In genomic region chr14:22002860-22003284, GRCh38 we compare ENCODE assay signal across 8 cellular contexts.
A peak's percentile ranks its signal among the peaks of the same experiment; 100 is the strongest.
DNase-seq lines count a peak whose midpoint lies in the region; ATAC-seq, FAIRE-seq and TF ChIP-seq lines count a peak whose summit lies in the region.

No MANE protein-coding gene starts in this region.

- no peaks in the 10 kb centered on the region for H3K27me3 Mint-ChIP-seq in activated CD4-positive, alpha-beta memory T cell treated with anti-CD3 and anti-CD28 coated beads, Interleukin-2, amount 10 ng/mL, durations not matched to agents 7 days and 5 days

- POLR2A ChIA-PET in HepG2 (lab: Yijun Ruan, JAX), result no interaction called here
- POLR2A ChIA-PET in activated CD4-positive, alpha-beta memory T cell treated with anti-CD3 and anti-CD28 coated beads, Interleukin-2, amount 10 ng/mL, durations not matched to agents 7 days and 5 days (lab: Charles Lee), result interaction anchor here (0.7 to 2.3 kb wide), 8 partner anchors 9 to 553 kb away, joined by 3 to 8 read pairs (median 4); no protein-coding TSS in a partner anchor

- no peaks in the 10 kb centered on the region for H3K79me2 ChIP-seq in HepG2 (ENCODE audit: insufficient read depth, low read length)

- no peak overlapping the region for H3K27ac ChIP-seq in HepG2 (ENCODE audit: extremely low read length, insufficient read depth, low read length)
- H3K27ac ChIP-seq in right lobe of liver, result no peak overlapping the region

- no peak for TF ChIP-seq EP300 in HepG2 (IDR thresholded peaks at IDR 0.05; ENCODE audit: low read depth in 2 of 2, low read length in 2 of 2)
- no peak for TF ChIP-seq EP300 in HepG2 (CRISPR knock-in tag; IDR thresholded peaks at IDR 0.05; ENCODE audit: borderline replicate concordance)

- TF ChIP-seq RAD21 in HepG2 (CRISPR knock-in tag; IDR thresholded peaks at IDR 0.05), result no peak

- H2AFZ ChIP-seq in HepG2 (ENCODE audit: low read length), result no peak overlapping the region

- peak; percentile 39; the same call in 1 of the 2 replicates for TF ChIP-seq CTCF in HepG2 (CRISPR knock-in tag; IDR thresholded peaks at IDR 0.05)
- TF ChIP-seq CTCF in right lobe of liver (IDR thresholded peaks at IDR 0.05), result peak in 2 of 4 donors; percentile 7 to 13
- peak; percentile 46 for TF ChIP-seq CTCF in epithelial cell of esophagus (IDR thresholded peaks at IDR 0.05; ENCODE audit: insufficient read depth, low read depth, low read length, missing control alignments)

- no peaks in the 10 kb centered on the region for H4K20me1 ChIP-seq in HepG2 (ENCODE audit: insufficient read depth, low read length)

- H3K9me3 Mint-ChIP-seq in activated CD4-positive, alpha-beta memory T cell treated with anti-CD3 and anti-CD28 coated beads, Interleukin-2, amount 10 ng/mL, durations not matched to agents 7 days and 5 days, result no peaks in the 10 kb centered on the region

- ATAC-seq in HepG2 (peak; percentile 72), right lobe of liver (no peak), GM19395 (IDR thresholded peaks at IDR 0.05; ENCODE audit: unreplicated experiment) (no peak)

- peak overlapping the region; percentile 73 for H3K27ac Mint-ChIP-seq in activated CD4-positive, alpha-beta memory T cell treated with anti-CD3 and anti-CD28 coated beads, Interleukin-2, amount 10 ng/mL, durations not matched to agents 7 days and 5 days

- intact Hi-C loops in HepG2 (cut with micrococcal nuclease; ENCODE audit: unreplicated experiment) (no loop called here), right lobe of liver (cut with DNase I) (no loop called here)

- WGBS in HepG2 (ENCODE audit: low lambda C conversion rate), result 26% methylated on average over 10 of the region's 10 CpGs
- WGBS in right lobe of liver (ENCODE audit: insufficient coverage, low coverage, low lambda C conversion rate, missing lambda C conversion rate), result 25% methylated on average over 10 of the region's 10 CpGs

- H3K36me3 ChIP-seq in HepG2 (replicated peaks in 1 of 2; ENCODE audit: control insufficient read depth in 1 of 2, insufficient read depth in 2 of 2, low read length in 2 of 2), result no peaks in the 10 kb centered on the region
- no peaks in the 10 kb centered on the region for H3K36me3 ChIP-seq in right lobe of liver

- H3K9me3 ChIP-seq in HepG2 (ENCODE audit: low read length) (peaks cover 6% of the 10 kb centered on the region; the same call in 1 of the 2 replicates), right lobe of liver (no peaks in the 10 kb centered on the region)

- CTCF ChIA-PET in HepG2 (lab: Yijun Ruan, JAX; ENCODE audit: low intra/inter-chr PET ratio, low total read pairs), result no interaction called here
- CTCF ChIA-PET in activated CD4-positive, alpha-beta memory T cell treated with anti-CD3 and anti-CD28 coated beads, Interleukin-2, amount 10 ng/mL, durations not matched to agents 7 days and 5 days (lab: Charles Lee), result interaction anchor here (0.7 to 2.4 kb wide), 11 partner anchors 10 to 567 kb away, joined by 3 to 9 read pairs (median 5); no protein-coding TSS in a partner anchor

- no peaks in the 10 kb centered on the region for H3K4me1 ChIP-seq in HepG2 (ENCODE audit: insufficient read depth, low read length)
- no peaks in the 10 kb centered on the region for H3K4me1 ChIP-seq in right lobe of liver

- peaks cover 3% of the 10 kb centered on the region for H3K36me3 Mint-ChIP-seq in activated CD4-positive, alpha-beta memory T cell treated with anti-CD3 and anti-CD28 coated beads, Interleukin-2, amount 10 ng/mL, durations not matched to agents 7 days and 5 days (ENCODE audit: low read depth)

- no peak for FAIRE-seq in HepG2 (lab: Jason Lieb, UNC)

- TF ChIP-seq POLR2A in HepG2 (IDR thresholded peaks at IDR 0.05; ENCODE audit: insufficient read depth in 1 of 2, low read depth in 2 of 2, low read length in 2 of 2) (no peak), right lobe of liver (IDR thresholded peaks at IDR 0.05) (no peak)

- peaks cover 27% of the 10 kb centered on the region for H3K4me1 Mint-ChIP-seq in activated CD4-positive, alpha-beta memory T cell treated with anti-CD3 and anti-CD28 coated beads, Interleukin-2, amount 10 ng/mL, durations not matched to agents 7 days and 5 days

- no TSS peak for BruUV-seq in HepG2 (replicated peaks; lab: Mats Ljungman, UMichigan)

- DNase-seq in HepG2 (ENCODE audit: low spot score) (no peak), right lobe of liver (no peak), epithelial cell of esophagus (ENCODE audit: low read depth) (peak; percentile 22), AG08396 (ENCODE audit: low spot score) (no peak), AG20443 (ENCODE audit: low spot score) (no peak)
- DNase-seq in activated CD4-positive, alpha-beta memory T cell treated with anti-CD3 and anti-CD28 coated beads, Interleukin-2, amount 10 ng/mL, durations not matched to agents 7 days and 5 days, result peak; percentile 75
- peak; percentile 25 to 41 for DNase-seq in stimulated activated CD8-positive, alpha-beta memory T cell treated with anti-CD3 and anti-CD28 coated beads, Interleukin-15, amount 100 ng/mL, for 4 hours (ENCODE audit: low read depth in 2 of 2)

- no peak overlapping the region for H3K9ac ChIP-seq in HepG2 (ENCODE audit: insufficient read depth, low read depth, low read length)

- H3K4me3 ChIP-seq in HepG2 (replicated peaks in 1 of 3; ENCODE audit: insufficient read depth in 1 of 3, low read depth in 2 of 3, low read length in 3 of 3) (no peak overlapping the region), right lobe of liver (no peak overlapping the region), epithelial cell of esophagus (ENCODE audit: low read length) (no peak overlapping the region)

- in situ Hi-C loops in HepG2 (cut with HindIII; ENCODE audit: extremely low pct_ligation_motif_present, low pct_unique_long_range_greater_than_20kb), result no loop called here

- H3K27me3 ChIP-seq in HepG2 (ENCODE audit: control insufficient read depth in 1 of 2, insufficient read depth in 2 of 2, low read length in 2 of 2), result no peaks in the 10 kb centered on the region
- peaks cover 0 to 4% of the 10 kb centered on the region in 2 donors for H3K27me3 ChIP-seq in right lobe of liver

- no peak overlapping the region for H3K4me2 ChIP-seq in HepG2 (ENCODE audit: low read depth, low read length)

- peak overlapping the region; percentile 66 for H3K4me3 Mint-ChIP-seq in activated CD4-positive, alpha-beta memory T cell treated with anti-CD3 and anti-CD28 coated beads, Interleukin-2, amount 10 ng/mL, durations not matched to agents 7 days and 5 days

TF ChIP-seq in HepG2, 621 proteins besides CTCF, POLR2A, EP300 and RAD21:
- no peak for TF ChIP-seq ZNF256 (CRISPR knock-in tag; conservative IDR thresholded peaks at IDR 0.05)
- TF ChIP-seq, protein P1, sequence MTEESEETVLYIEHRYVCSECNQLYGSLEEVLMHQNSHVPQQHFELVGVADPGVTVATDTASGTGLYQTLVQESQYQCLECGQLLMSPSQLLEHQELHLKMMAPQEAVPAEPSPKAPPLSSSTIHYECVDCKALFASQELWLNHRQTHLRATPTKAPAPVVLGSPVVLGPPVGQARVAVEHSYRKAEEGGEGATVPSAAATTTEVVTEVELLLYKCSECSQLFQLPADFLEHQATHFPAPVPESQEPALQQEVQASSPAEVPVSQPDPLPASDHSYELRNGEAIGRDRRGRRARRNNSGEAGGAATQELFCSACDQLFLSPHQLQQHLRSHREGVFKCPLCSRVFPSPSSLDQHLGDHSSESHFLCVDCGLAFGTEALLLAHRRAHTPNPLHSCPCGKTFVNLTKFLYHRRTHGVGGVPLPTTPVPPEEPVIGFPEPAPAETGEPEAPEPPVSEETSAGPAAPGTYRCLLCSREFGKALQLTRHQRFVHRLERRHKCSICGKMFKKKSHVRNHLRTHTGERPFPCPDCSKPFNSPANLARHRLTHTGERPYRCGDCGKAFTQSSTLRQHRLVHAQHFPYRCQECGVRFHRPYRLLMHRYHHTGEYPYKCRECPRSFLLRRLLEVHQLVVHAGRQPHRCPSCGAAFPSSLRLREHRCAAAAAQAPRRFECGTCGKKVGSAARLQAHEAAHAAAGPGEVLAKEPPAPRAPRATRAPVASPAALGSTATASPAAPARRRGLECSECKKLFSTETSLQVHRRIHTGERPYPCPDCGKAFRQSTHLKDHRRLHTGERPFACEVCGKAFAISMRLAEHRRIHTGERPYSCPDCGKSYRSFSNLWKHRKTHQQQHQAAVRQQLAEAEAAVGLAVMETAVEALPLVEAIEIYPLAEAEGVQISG (CRISPR knock-in tag; IDR thresholded peaks at IDR 0.05), result peak; percentile 49
- 0 out of 2 replicates have a peak, but pooled peaks have one; percentile 2 for TF ChIP-seq STAG1 (CRISPR knock-in tag; IDR thresholded peaks at IDR 0.05)
- TF ChIP-seq TFDP2 (CRISPR knock-in tag; IDR thresholded peaks at IDR 0.05), result no peak
- TF ChIP-seq XRCC5 (optimal IDR thresholded peaks at IDR 0.05; ENCODE audit: low read length), result peak; percentile 15
TF ChIP-seq in HepG2: peak in this region for 3.

Comparison
In these comparisons a context has a peak if more than half of its experiments do, and no peak if none do; other contexts are left out.
1. DNase-seq: peak in activated CD4-positive, alpha-beta memory T cell treated with anti-CD3 and anti-CD28 coated beads, Interleukin-2, amount 10 ng/mL, durations not matched to agents 7 days and 5 days (single experiment), epithelial cell of esophagus (single experiment) and stimulated activated CD8-positive, alpha-beta memory T cell treated with anti-CD3 and anti-CD28 coated beads, Interleukin-15, amount 100 ng/mL, for 4 hours (2 of 2); none in HepG2 (single experiment), right lobe of liver (0 of 3), AG08396 (single experiment) and AG20443 (single experiment).